In the genomic region with DNA sequence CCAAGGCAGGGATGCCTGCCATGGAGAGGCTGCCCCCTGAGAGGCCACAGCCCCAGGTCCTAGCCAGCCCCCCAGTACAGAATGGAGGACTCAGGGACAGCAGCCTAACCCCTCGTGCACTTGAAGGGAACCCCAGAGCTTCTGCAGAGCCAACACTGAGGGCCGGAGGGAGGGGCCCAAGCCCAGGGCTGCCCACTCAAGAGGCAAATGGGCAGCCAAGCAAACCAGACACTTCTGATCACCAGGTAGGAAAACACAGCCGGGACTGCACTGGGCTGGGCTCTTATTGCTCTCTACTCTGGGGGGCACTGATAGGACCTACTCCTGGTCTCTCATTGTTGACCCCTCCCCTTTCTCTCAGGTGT, we compare ENCODE assay signal across 23 cellular contexts.
"Had no signal": no experiment of that assay in that cellular context is flagged by ENCODE, and none has a peak within 500 bp of the region (broad histone marks: within the 10 kb centered on the region; RNA-seq: fewer than 3 reads in every experiment).

No MANE protein-coding gene starts in this region.

- H3K27ac ChIP-seq: left ventricle myocardium inferior, ovary, right atrium auricular region, right lobe of liver, stomach, testis, tibial artery, uterus had no signal

- H3K27ac Mint-ChIP-seq: mesothelial cell of epicardium, progenitor cell of endocrine pancreas had no signal

- H3K27me3 Mint-ChIP-seq: naive B cell; stimulated activated naive B cell treated with anti-CD40 and anti-IgM and Interleukin-4, amounts not matched to agents 10 μg/mL and 1 μg/mL and 100 μg/mL, for 72 hours had no signal

- H3K9me3 Mint-ChIP-seq: immature natural killer cell; mesothelial cell of epicardium; naive B cell; natural killer cell; nephron progenitor cell; stimulated activated naive B cell treated with anti-CD40 and anti-IgM and Interleukin-4, amounts not matched to agents 10 μg/mL and 1 μg/mL and 100 μg/mL, for 72 hours had no signal

- ATAC-seq: natural killer cell; right lobe of liver; stimulated activated naive B cell treated with anti-CD40 and anti-IgM and Interleukin-4, amounts not matched to agents 10 μg/mL and 1 μg/mL and 100 μg/mL, for 72 hours; stimulated activated naive CD8-positive, alpha-beta T cell treated with anti-CD3 and anti-CD28 coated beads, Interleukin-15, Interleukin-2, amounts not matched to agents 100 U/mL and 50 U/mL, for 24 hours had no signal

- DNase-seq: hypothalamus; immature natural killer cell; left ventricle myocardium inferior; mesendoderm; naive B cell; natural killer cell; nephron progenitor cell; ovary; right lobe of liver; stimulated activated CD4-positive, alpha-beta T cell treated with anti-CD3 and anti-CD28 coated beads, Interleukin-12 subunit alpha, Interleukin-12 subunit beta, amount 100 ng/mL, for 4 hours; stimulated activated CD4-positive, alpha-beta T cell treated with anti-CD3 and anti-CD28 coated beads, Interleukin-15, amount 100 ng/mL, for 24 hours; stimulated activated CD4-positive, alpha-beta T cell treated with anti-CD3 and anti-CD28 coated beads, Interleukin-2, amount 100 ng/mL, for 24 hours; stimulated activated CD4-positive, alpha-beta T cell treated with anti-CD3 and anti-CD28 coated beads, Interleukin-4, amount 100 ng/mL, for 1 hour; stimulated activated naive B cell treated with anti-CD40 and anti-IgM and Interleukin-4, amounts not matched to agents 10 μg/mL and 1 μg/mL and 100 μg/mL, for 72 hours; stimulated activated naive CD8-positive, alpha-beta T cell treated with anti-CD3 and anti-CD28 coated beads, Interleukin-15, Interleukin-2, amounts not matched to agents 100 U/mL and 50 U/mL, for 24 hours; stomach; testis; tibial artery; trophoblast cell; uterus had no signal

- H3K4me3 Mint-ChIP-seq: immature natural killer cell; mesothelial cell of epicardium; natural killer cell; nephron progenitor cell; stimulated activated naive B cell treated with anti-CD40 and anti-IgM and Interleukin-4, amounts not matched to agents 10 μg/mL and 1 μg/mL and 100 μg/mL, for 72 hours had no signal
